ENCODE assay signal across 14 cellular contexts in genomic region chr4:2804973-2805501, GRCh38. TPM values are rescaled to one million over a fixed set of nuclear protein-coding genes. Genes with fewer than 3 reads are reported as not detected.
DNase-seq lines count a peak whose midpoint lies in the region; ATAC-seq and TF ChIP-seq lines count a peak whose summit lies in the region.
"Had no signal": no experiment of that assay in that cellular context is flagged by ENCODE, and none has a peak within 500 bp of the region (broad histone marks: within the 10 kb centered on the region; RNA-seq: fewer than 3 reads in every experiment).

No MANE protein-coding gene starts in this region.

- H3K36me3 ChIP-seq in lower lobe of right lung = no peaks in the 10 kb centered on the region
- H3K36me3 ChIP-seq in MM.1S (replicated peaks; ENCODE audit: insufficient read depth, low read length) = no peaks in the 10 kb centered on the region
- H3K36me3 ChIP-seq: thoracic aorta had no signal

- TF ChIP-seq CTCF in chondrocyte (IDR thresholded peaks at IDR 0.05) = no peak
- no peak for TF ChIP-seq CTCF in lower lobe of right lung (IDR thresholded peaks at IDR 0.05)
- no peak for TF ChIP-seq CTCF in MM.1S (IDR thresholded peaks at IDR 0.05; ENCODE audit: low read length)

- H3K4me2 ChIP-seq in MM.1S (ENCODE audit: low read depth, low read length) = no peak overlapping the region

- H3K27ac ChIP-seq in lower lobe of right lung (peak overlapping the region; percentile 87), MM.1S (ENCODE audit: low read length) (no peak overlapping the region)

- no peaks in the 10 kb centered on the region for H3F3A ChIP-seq in MM.1S (ENCODE audit: insufficient read depth, low read length)

- H2AFZ ChIP-seq in MM.1S (ENCODE audit: low read length) = no peak overlapping the region

- CTCF ChIA-PET in activated CD4-positive, alpha-beta memory T cell treated with anti-CD3 and anti-CD28 coated beads for 36 hours (lab: Charles Lee) = no interaction called here

- H3K79me2 ChIP-seq in MM.1S (ENCODE audit: low read length) = no peaks in the 10 kb centered on the region

- no peaks in the 10 kb centered on the region for H3K27me3 Mint-ChIP-seq in chondrocyte (ENCODE audit: low read depth)
- H3K27me3 Mint-ChIP-seq in stimulated activated naive B cell treated with anti-CD40 and anti-IgM and Interleukin-4, amounts not matched to agents 10 μg/mL and 1 μg/mL and 100 μg/mL, for 72 hours = no peaks in the 10 kb centered on the region
- no peaks in the 10 kb centered on the region for H3K27me3 Mint-ChIP-seq in effector memory CD8-positive, alpha-beta T cell
- H3K27me3 Mint-ChIP-seq in activated CD4-positive, alpha-beta memory T cell treated with anti-CD3 and anti-CD28 coated beads for 36 hours = no peaks in the 10 kb centered on the region
- H3K27me3 Mint-ChIP-seq: CD4-positive, CD25-positive, alpha-beta regulatory T cell had no signal

- H3K27me3 ChIP-seq in lower lobe of right lung (ENCODE audit: low read depth) = no peaks in the 10 kb centered on the region
- no peaks in the 10 kb centered on the region for H3K27me3 ChIP-seq in MM.1S (replicated peaks; ENCODE audit: insufficient read depth, low read length)

- H3K4me3 ChIP-seq in lower lobe of right lung = peak overlapping the region; percentile 21
- H3K4me3 ChIP-seq in MM.1S (ENCODE audit: low read length) = no peak overlapping the region
- H3K4me3 ChIP-seq: lung, thoracic aorta had no signal

- TF ChIP-seq EP300 in Ishikawa (IDR thresholded peaks at IDR 0.05; ENCODE audit: borderline replicate concordance) = no peak

- ATAC-seq in lower lobe of right lung = no peak
- no peak for ATAC-seq in stimulated activated naive B cell treated with anti-CD40 and anti-IgM and Interleukin-4, amounts not matched to agents 10 μg/mL and 1 μg/mL and 100 μg/mL, for 72 hours (replicated peaks)
- no peak for ATAC-seq in effector memory CD8-positive, alpha-beta T cell (replicated peaks)

- H3K4me1 ChIP-seq in lower lobe of right lung (peaks cover 92% of the 10 kb centered on the region), MM.1S (ENCODE audit: low read length) (no peaks in the 10 kb centered on the region)

- no peak overlapping the region for H3K27ac Mint-ChIP-seq in chondrocyte (ENCODE audit: unreplicated experiment)
- peak overlapping the region; percentile 84 for H3K27ac Mint-ChIP-seq in stimulated activated naive B cell treated with anti-CD40 and anti-IgM and Interleukin-4, amounts not matched to agents 10 μg/mL and 1 μg/mL and 100 μg/mL, for 72 hours
- H3K27ac Mint-ChIP-seq in effector memory CD8-positive, alpha-beta T cell = no peak overlapping the region
- H3K27ac Mint-ChIP-seq in activated CD4-positive, alpha-beta memory T cell treated with anti-CD3 and anti-CD28 coated beads for 36 hours = no peak overlapping the region
- H3K27ac Mint-ChIP-seq: CD4-positive, CD25-positive, alpha-beta regulatory T cell had no signal

- no peak overlapping the region for H3K9ac ChIP-seq in MM.1S (ENCODE audit: low read length)

- H3K4me1 Mint-ChIP-seq in chondrocyte (ENCODE audit: low read depth) = peaks cover 49% of the 10 kb centered on the region
- H3K4me1 Mint-ChIP-seq in stimulated activated naive B cell treated with anti-CD40 and anti-IgM and Interleukin-4, amounts not matched to agents 10 μg/mL and 1 μg/mL and 100 μg/mL, for 72 hours = peaks cover 65 to 87% of the 10 kb centered on the region in 2 donors
- H3K4me1 Mint-ChIP-seq in effector memory CD8-positive, alpha-beta T cell (ENCODE audit: low read depth in 2 of 2) = peaks cover 8 to 17% of the 10 kb centered on the region in 2 donors
- peaks cover 17% of the 10 kb centered on the region for H3K4me1 Mint-ChIP-seq in activated CD4-positive, alpha-beta memory T cell treated with anti-CD3 and anti-CD28 coated beads for 36 hours (ENCODE audit: low read depth)

- no peak overlapping the region for H3K4me3 Mint-ChIP-seq in chondrocyte (ENCODE audit: unreplicated experiment)
- peak overlapping the region; percentile 66 to 74 for H3K4me3 Mint-ChIP-seq in stimulated activated naive B cell treated with anti-CD40 and anti-IgM and Interleukin-4, amounts not matched to agents 10 μg/mL and 1 μg/mL and 100 μg/mL, for 72 hours
- peak overlapping the region in 1 of 2 donors; percentile 40 for H3K4me3 Mint-ChIP-seq in effector memory CD8-positive, alpha-beta T cell
- no peak overlapping the region for H3K4me3 Mint-ChIP-seq in activated CD4-positive, alpha-beta memory T cell treated with anti-CD3 and anti-CD28 coated beads for 36 hours

- H4K20me1 ChIP-seq in MM.1S (ENCODE audit: insufficient read depth, low read length) = no peaks in the 10 kb centered on the region

- no peaks in the 10 kb centered on the region for H3K9me2 ChIP-seq in MM.1S (replicated peaks; ENCODE audit: insufficient read depth, low read length)

- DNase-seq in chondrocyte (ENCODE audit: low spot score) = peak; percentile 83
- DNase-seq in lower lobe of right lung = peak; percentile 45
- DNase-seq in stimulated activated naive B cell treated with anti-CD40 and anti-IgM and Interleukin-4, amounts not matched to agents 10 μg/mL and 1 μg/mL and 100 μg/mL, for 72 hours = no peak
- DNase-seq in effector memory CD8-positive, alpha-beta T cell = no peak
- DNase-seq in activated CD4-positive, alpha-beta memory T cell treated with anti-CD3 and anti-CD28 coated beads for 36 hours = no peak
- DNase-seq in DMS79 treated with DMSO at 0.1 percent for 48 hours (lab: John Stamatoyannopoulos, UW) = no peak
- no peak for DNase-seq in MM.1S
- DNase-seq: activated CD4-positive, alpha-beta T cell treated with anti-CD3 and anti-CD28 coated beads, Interleukin-2, amount 50 U/mL, for 4 hours; CD4-positive, CD25-positive, alpha-beta regulatory T cell; NCI-H2107; NK-92 treated with Interleukin-12 subunit alpha and Interleukin-12 subunit beta, amount 100 ng/mL, for 24 hours had no signal

- POLR2A ChIA-PET in activated CD4-positive, alpha-beta memory T cell treated with anti-CD3 and anti-CD28 coated beads for 36 hours (lab: Charles Lee) = no interaction called here

- TF ChIP-seq RAD21 in Ishikawa (IDR thresholded peaks at IDR 0.05; ENCODE audit: low read depth) = no peak

- peaks cover 5% of the 10 kb centered on the region for H3K36me3 Mint-ChIP-seq in chondrocyte (ENCODE audit: low read depth)
- H3K36me3 Mint-ChIP-seq in stimulated activated naive B cell treated with anti-CD40 and anti-IgM and Interleukin-4, amounts not matched to agents 10 μg/mL and 1 μg/mL and 100 μg/mL, for 72 hours = peaks cover 8 to 18% of the 10 kb centered on the region in 2 donors
- H3K36me3 Mint-ChIP-seq in effector memory CD8-positive, alpha-beta T cell (ENCODE audit: insufficient read depth) = peaks cover 2% of the 10 kb centered on the region
- H3K36me3 Mint-ChIP-seq in activated CD4-positive, alpha-beta memory T cell treated with anti-CD3 and anti-CD28 coated beads for 36 hours = peaks cover 1% of the 10 kb centered on the region
- H3K36me3 Mint-ChIP-seq: CD4-positive, CD25-positive, alpha-beta regulatory T cell had no signal

- H3K9me3 ChIP-seq in lower lobe of right lung (no peaks in the 10 kb centered on the region), MM.1S (replicated peaks; ENCODE audit: insufficient read depth, low read length) (no peaks in the 10 kb centered on the region)
- H3K9me3 ChIP-seq: thoracic aorta had no signal

- H3K9me3 Mint-ChIP-seq in chondrocyte (ENCODE audit: low read depth) = no peaks in the 10 kb centered on the region
- H3K9me3 Mint-ChIP-seq in stimulated activated naive B cell treated with anti-CD40 and anti-IgM and Interleukin-4, amounts not matched to agents 10 μg/mL and 1 μg/mL and 100 μg/mL, for 72 hours = no peaks in the 10 kb centered on the region
- H3K9me3 Mint-ChIP-seq in effector memory CD8-positive, alpha-beta T cell = no peaks in the 10 kb centered on the region
- no peaks in the 10 kb centered on the region for H3K9me3 Mint-ChIP-seq in activated CD4-positive, alpha-beta memory T cell treated with anti-CD3 and anti-CD28 coated beads for 36 hours
- H3K9me3 Mint-ChIP-seq: CD4-positive, CD25-positive, alpha-beta regulatory T cell had no signal

- intact Hi-C loops in lower lobe of right lung (cut with DNase I) = no loop called here
- intact Hi-C loops in activated CD4-positive, alpha-beta memory T cell treated with anti-CD3 and anti-CD28 coated beads for 36 hours (cut with micrococcal nuclease) = no loop called here

TF ChIP-seq in Ishikawa, 13 proteins besides CTCF, POLR2A, EP300 and RAD21:
- TF ChIP-seq ZBTB7A (IDR thresholded peaks at IDR 0.05; ENCODE audit: low read depth) (0 out of 2 replicates have a peak, but pooled peaks have one; percentile 3), MAX (IDR thresholded peaks at IDR 0.05) (0 out of 2 replicates have a peak, but pooled peaks have one; percentile 22), TEAD4 (IDR thresholded peaks at IDR 0.05) (no peak)

RNA-seq across cellular contexts. Expression of gene SH3BP2, which starts 12.2 kb away (rescaled TPM):
- 50.1 to 63.1 TPM (median 59.8 TPM) in 3 replicates for total RNA-seq in chondrocyte
- 102 TPM for total RNA-seq in lower lobe of right lung
- total RNA-seq in activated CD4-positive, alpha-beta memory T cell treated with anti-CD3 and anti-CD28 coated beads for 36 hours = 10 to 100 TPM; 55.9 to 62.8 TPM

RNA-seq across cellular contexts. Expression of gene ADD1, which starts 38.6 kb away (rescaled TPM):
- total RNA-seq in chondrocyte (240 to 269 TPM (median 256 TPM) in 3 replicates), lower lobe of right lung (279 TPM)
- total RNA-seq in activated CD4-positive, alpha-beta memory T cell treated with anti-CD3 and anti-CD28 coated beads for 36 hours = 100 to 1,000 TPM; 212 TPM

RNA-seq across cellular contexts. Expression of gene TNIP2, which starts 48.9 kb away (rescaled TPM):
- total RNA-seq in chondrocyte (23.3 to 30.7 TPM (median 29.0 TPM) in 3 replicates), lower lobe of right lung (36.7 TPM)
- total RNA-seq in activated CD4-positive, alpha-beta memory T cell treated with anti-CD3 and anti-CD28 coated beads for 36 hours = 10 to 100 TPM; 74.2 to 77.5 TPM

Comparison
In these comparisons a context has a peak if more than half of its experiments do, and no peak if none do; other contexts are left out.
1. DNase-seq: peak in chondrocyte (single experiment) and lower lobe of right lung (single experiment); none in stimulated activated naive B cell treated with anti-CD40 and anti-IgM and Interleukin-4, amounts not matched to agents 10 μg/mL and 1 μg/mL and 100 μg/mL, for 72 hours (single experiment), effector memory CD8-positive, alpha-beta T cell (0 of 3), activated CD4-positive, alpha-beta memory T cell treated with anti-CD3 and anti-CD28 coated beads for 36 hours (single experiment), DMS79 treated with DMSO at 0.1 percent for 48 hours (single experiment) and MM.1S (single experiment).
2. H3K4me3 Mint-ChIP-seq: peak in stimulated activated naive B cell treated with anti-CD40 and anti-IgM and Interleukin-4, amounts not matched to agents 10 μg/mL and 1 μg/mL and 100 μg/mL, for 72 hours (2 of 2); none in chondrocyte (single experiment) and activated CD4-positive, alpha-beta memory T cell treated with anti-CD3 and anti-CD28 coated beads for 36 hours (single experiment).